1 cellular context compared by ENCODE assay signal in the genomic region with DNA sequence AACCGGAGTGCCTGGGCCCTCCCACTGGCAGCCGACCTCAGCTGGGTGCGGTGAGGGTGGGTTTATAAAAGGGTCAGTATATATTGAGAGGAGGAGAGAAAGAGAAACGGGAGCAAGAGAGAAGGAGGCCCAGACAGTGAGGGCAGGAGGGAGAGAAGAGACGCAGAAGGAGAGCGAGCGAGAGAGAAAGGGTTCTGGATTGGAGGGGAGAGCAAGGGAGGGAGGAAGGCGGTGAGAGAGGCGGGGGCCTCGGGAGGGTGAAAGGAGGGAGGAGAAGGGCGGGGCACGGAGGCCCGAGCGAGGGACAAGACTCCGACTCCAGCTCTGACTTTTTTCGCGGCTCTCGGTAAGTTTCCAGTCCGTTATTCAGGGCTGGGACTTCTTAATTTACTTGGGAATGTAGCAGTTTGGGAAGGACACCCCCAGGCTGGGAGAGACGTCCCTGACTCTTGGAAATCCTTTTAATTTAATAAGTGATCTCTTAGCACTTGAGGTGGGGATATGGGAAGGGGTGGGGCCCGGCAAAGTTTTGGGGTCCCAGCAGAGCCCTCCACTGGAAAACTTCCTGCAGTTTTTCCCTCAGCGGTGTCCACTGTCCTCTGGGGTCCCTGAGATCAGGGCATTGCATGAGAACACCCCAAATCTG.
TF ChIP-seq lines count a peak whose summit lies in the region.

A gene with protein sequence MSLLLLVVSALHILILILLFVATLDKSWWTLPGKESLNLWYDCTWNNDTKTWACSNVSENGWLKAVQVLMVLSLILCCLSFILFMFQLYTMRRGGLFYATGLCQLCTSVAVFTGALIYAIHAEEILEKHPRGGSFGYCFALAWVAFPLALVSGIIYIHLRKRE (plus strand): TSS at position 288 of the 646 bp plus-strand sequence. CDS start 1,293 bp downstream, outside the sequence.

TF ChIP-seq in A549, 52 proteins besides CTCF, POLR2A, EP300 and RAD21 (continued from another document):
- TF ChIP-seq, protein P1, sequence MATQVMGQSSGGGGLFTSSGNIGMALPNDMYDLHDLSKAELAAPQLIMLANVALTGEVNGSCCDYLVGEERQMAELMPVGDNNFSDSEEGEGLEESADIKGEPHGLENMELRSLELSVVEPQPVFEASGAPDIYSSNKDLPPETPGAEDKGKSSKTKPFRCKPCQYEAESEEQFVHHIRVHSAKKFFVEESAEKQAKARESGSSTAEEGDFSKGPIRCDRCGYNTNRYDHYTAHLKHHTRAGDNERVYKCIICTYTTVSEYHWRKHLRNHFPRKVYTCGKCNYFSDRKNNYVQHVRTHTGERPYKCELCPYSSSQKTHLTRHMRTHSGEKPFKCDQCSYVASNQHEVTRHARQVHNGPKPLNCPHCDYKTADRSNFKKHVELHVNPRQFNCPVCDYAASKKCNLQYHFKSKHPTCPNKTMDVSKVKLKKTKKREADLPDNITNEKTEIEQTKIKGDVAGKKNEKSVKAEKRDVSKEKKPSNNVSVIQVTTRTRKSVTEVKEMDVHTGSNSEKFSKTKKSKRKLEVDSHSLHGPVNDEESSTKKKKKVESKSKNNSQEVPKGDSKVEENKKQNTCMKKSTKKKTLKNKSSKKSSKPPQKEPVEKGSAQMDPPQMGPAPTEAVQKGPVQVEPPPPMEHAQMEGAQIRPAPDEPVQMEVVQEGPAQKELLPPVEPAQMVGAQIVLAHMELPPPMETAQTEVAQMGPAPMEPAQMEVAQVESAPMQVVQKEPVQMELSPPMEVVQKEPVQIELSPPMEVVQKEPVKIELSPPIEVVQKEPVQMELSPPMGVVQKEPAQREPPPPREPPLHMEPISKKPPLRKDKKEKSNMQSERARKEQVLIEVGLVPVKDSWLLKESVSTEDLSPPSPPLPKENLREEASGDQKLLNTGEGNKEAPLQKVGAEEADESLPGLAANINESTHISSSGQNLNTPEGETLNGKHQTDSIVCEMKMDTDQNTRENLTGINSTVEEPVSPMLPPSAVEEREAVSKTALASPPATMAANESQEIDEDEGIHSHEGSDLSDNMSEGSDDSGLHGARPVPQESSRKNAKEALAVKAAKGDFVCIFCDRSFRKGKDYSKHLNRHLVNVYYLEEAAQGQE (IDR thresholded peaks at IDR 0.05) = no peak
- TF ChIP-seq EHF (CRISPR knock-in tag; IDR thresholded peaks at IDR 0.05) (no peak), JUN (IDR thresholded peaks at IDR 0.05) (0 out of 5 replicates have a peak, but pooled peaks of 1 of the 2 experiments have one; percentile 14), JUNB (IDR thresholded peaks at IDR 0.05) (no peak), RNF2 (IDR thresholded peaks at IDR 0.05; ENCODE audit: borderline replicate concordance, low read depth) (no peak), ZFP36 (IDR thresholded peaks at IDR 0.05; ENCODE audit: borderline replicate concordance, partially characterized antibody) (no peak), EHMT2 (IDR thresholded peaks at IDR 0.05; ENCODE audit: low read depth) (no peak), ZSCAN20 (CRISPR knock-in tag; IDR thresholded peaks at IDR 0.05) (no peak), TP53 (CRISPR knock-in tag; IDR thresholded peaks at IDR 0.05) (peak; percentile 57; the same call in 1 of the 2 replicates), BHLHE40 (IDR thresholded peaks at IDR 0.05; ENCODE audit: low read depth, low read length) (no peak), PHF8 (IDR thresholded peaks at IDR 0.05; ENCODE audit: borderline replicate concordance, low read depth) (0 out of 2 replicates have a peak, but pooled peaks have one; percentile 1), FOSL2 (IDR thresholded peaks at IDR 0.05) (no peak), FOSL2 (CRISPR knock-in tag; IDR thresholded peaks at IDR 0.05) (no peak), RFX5 (IDR thresholded peaks at IDR 0.05) (no peak), MAZ (IDR thresholded peaks at IDR 0.05; ENCODE audit: borderline replicate concordance, low read depth, low read length) (peak; percentile 90), ESRRA (IDR thresholded peaks at IDR 0.05; ENCODE audit: borderline replicate concordance, low read length) (no peak)
- TF ChIP-seq, protein P2, sequence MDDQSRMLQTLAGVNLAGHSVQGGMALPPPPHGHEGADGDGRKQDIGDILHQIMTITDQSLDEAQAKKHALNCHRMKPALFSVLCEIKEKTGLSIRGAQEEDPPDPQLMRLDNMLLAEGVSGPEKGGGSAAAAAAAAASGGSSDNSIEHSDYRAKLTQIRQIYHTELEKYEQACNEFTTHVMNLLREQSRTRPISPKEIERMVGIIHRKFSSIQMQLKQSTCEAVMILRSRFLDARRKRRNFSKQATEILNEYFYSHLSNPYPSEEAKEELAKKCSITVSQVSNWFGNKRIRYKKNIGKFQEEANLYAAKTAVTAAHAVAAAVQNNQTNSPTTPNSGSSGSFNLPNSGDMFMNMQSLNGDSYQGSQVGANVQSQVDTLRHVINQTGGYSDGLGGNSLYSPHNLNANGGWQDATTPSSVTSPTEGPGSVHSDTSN (IDR thresholded peaks at IDR 0.05) = no peak
- TF ChIP-seq, protein P3, sequence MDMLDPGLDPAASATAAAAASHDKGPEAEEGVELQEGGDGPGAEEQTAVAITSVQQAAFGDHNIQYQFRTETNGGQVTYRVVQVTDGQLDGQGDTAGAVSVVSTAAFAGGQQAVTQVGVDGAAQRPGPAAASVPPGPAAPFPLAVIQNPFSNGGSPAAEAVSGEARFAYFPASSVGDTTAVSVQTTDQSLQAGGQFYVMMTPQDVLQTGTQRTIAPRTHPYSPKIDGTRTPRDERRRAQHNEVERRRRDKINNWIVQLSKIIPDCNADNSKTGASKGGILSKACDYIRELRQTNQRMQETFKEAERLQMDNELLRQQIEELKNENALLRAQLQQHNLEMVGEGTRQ (IDR thresholded peaks at IDR 0.05) = no peak
- TF ChIP-seq, protein P4, sequence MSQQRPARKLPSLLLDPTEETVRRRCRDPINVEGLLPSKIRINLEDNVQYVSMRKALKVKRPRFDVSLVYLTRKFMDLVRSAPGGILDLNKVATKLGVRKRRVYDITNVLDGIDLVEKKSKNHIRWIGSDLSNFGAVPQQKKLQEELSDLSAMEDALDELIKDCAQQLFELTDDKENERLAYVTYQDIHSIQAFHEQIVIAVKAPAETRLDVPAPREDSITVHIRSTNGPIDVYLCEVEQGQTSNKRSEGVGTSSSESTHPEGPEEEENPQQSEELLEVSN (IDR thresholded peaks at IDR 0.05; ENCODE audit: borderline replicate concordance, low read depth) = no peak
TF ChIP-seq in A549: peak in this region for 5.
